Comparison of ENCODE assay signal across 1 cellular context in genomic region chr6:10441004-10441654, GRCh38.
A peak's percentile ranks its signal among the peaks of the same experiment; 100 is the strongest.
TF ChIP-seq lines count a peak whose summit lies in the region.

No MANE protein-coding gene starts in this region.

TF ChIP-seq in IMR-90, 13 proteins besides CTCF, POLR2A, EP300 and RAD21:
- TF ChIP-seq CEBPB (IDR thresholded peaks at IDR 0.05; ENCODE audit: low read depth, low read length), result peak; percentile 54
- no peak for TF ChIP-seq MXI1 (IDR thresholded peaks at IDR 0.05; ENCODE audit: borderline replicate concordance, low read depth, low read length)
- no peak for TF ChIP-seq SMC3 (IDR thresholded peaks at IDR 0.05; ENCODE audit: low read depth, low read length)
- peak; percentile 13; the same call in 1 of the 2 replicates for TF ChIP-seq BHLHE40 (IDR thresholded peaks at IDR 0.05; ENCODE audit: low read depth, low read length)
- no peak for TF ChIP-seq ELK1 (IDR thresholded peaks at IDR 0.05; ENCODE audit: borderline replicate concordance, low read depth, low read length)
- 0 out of 2 replicates have a peak, but pooled peaks have one; percentile 21 for TF ChIP-seq FOS (IDR thresholded peaks at IDR 0.05; ENCODE audit: low read depth, low read length)
- TF ChIP-seq, protein P1, sequence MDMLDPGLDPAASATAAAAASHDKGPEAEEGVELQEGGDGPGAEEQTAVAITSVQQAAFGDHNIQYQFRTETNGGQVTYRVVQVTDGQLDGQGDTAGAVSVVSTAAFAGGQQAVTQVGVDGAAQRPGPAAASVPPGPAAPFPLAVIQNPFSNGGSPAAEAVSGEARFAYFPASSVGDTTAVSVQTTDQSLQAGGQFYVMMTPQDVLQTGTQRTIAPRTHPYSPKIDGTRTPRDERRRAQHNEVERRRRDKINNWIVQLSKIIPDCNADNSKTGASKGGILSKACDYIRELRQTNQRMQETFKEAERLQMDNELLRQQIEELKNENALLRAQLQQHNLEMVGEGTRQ (IDR thresholded peaks at IDR 0.05; ENCODE audit: low read depth, low read length), result peak; percentile 42; the same call in 1 of the 2 replicates
- no peak for TF ChIP-seq CHD1 (IDR thresholded peaks at IDR 0.05; ENCODE audit: low read depth, low read length)
- TF ChIP-seq RCOR1 (IDR thresholded peaks at IDR 0.05; ENCODE audit: insufficient replicate concordance, low read length), result no peak
- TF ChIP-seq RFX5 (IDR thresholded peaks at IDR 0.05; ENCODE audit: low read depth, low read length), result no peak
